9 cellular contexts compared by ENCODE assay signal in the genomic region with DNA sequence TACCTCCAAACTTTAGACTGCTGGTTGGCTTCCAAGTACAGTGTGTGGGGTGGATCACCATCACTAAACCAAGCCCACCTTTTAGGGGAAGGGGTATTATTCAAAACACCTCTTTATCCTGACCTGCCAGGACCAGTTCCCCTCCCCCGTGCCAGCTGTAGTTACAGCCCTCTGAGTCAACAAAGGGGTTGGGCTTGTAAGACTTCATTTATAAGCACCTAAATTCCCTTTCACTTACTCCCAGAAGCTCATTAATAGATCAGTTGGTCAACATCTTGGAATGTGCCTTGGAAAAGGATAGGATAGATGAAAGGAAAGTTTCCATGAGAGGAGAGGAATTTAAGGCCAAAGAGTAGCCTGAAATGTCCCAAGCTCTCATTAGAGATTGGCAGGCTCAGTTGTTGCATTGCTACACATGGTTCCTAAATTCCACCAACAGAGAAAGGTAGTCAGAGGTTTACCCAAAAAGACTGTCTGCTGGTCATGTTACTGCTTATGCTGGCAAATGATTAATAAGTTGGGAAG. TPM values are rescaled to one million over a fixed set of nuclear protein-coding genes. Genes with fewer than 3 reads are reported as not detected.
DNase-seq lines count a peak whose midpoint lies in the region; ATAC-seq, FAIRE-seq and TF ChIP-seq lines count a peak whose summit lies in the region.
"Had no signal": no experiment of that assay in that cellular context is flagged by ENCODE, and none has a peak within 500 bp of the region (broad histone marks: within the 10 kb centered on the region; RNA-seq: fewer than 3 reads in every experiment).

No MANE protein-coding gene starts in this region.

- peak overlapping the region; percentile 75 for H3K27ac Mint-ChIP-seq in HFFc6
- peak overlapping the region; percentile 94 for H3K27ac Mint-ChIP-seq in activated naive CD8-positive, alpha-beta T cell
- no peak overlapping the region for H3K27ac Mint-ChIP-seq in T-cell

- no peaks in the 10 kb centered on the region for H3K9me3 ChIP-seq in lung (ENCODE audit: control insufficient read depth in 2 of 2, insufficient read depth in 1 of 2, low read length in 1 of 2)

- POLR2A ChIA-PET in T-cell (lab: Charles Lee) = interaction anchor here (0.6 to 1.0 kb wide), 3 partner anchors 10 to 409 kb away, joined by 3 read pairs; no protein-coding TSS in a partner anchor

- H3K4me3 ChIP-seq in AG10803 (ENCODE audit: low read length) (no peak overlapping the region), lung (no peak overlapping the region)
- H3K4me3 ChIP-seq: skin epidermis had no signal

- no peaks in the 10 kb centered on the region for H3K36me3 ChIP-seq in lung (ENCODE audit: control insufficient read depth in 2 of 2, insufficient read depth in 2 of 2, low read length in 2 of 2)

- H3K27me3 Mint-ChIP-seq in HFFc6 (ENCODE audit: insufficient read depth) (peaks cover 3% of the 10 kb centered on the region; the same call in 1 of the 2 replicates), T-cell (no peaks in the 10 kb centered on the region)
- no peaks in the 10 kb centered on the region for H3K27me3 Mint-ChIP-seq in activated naive CD8-positive, alpha-beta T cell

- DNase-seq in AG10803 (ENCODE audit: low read depth) (peak; percentile 94), HFFc6 (peak; percentile 92), lung (ENCODE audit: low spot score) (no peak), pons (ENCODE audit: low spot score) (no peak), DMS114 treated with DMSO at 0.1 percent for 48 hours (lab: John Stamatoyannopoulos, UW; ENCODE audit: unreplicated experiment) (no peak), GM19239 (ENCODE audit: insufficient read length, low spot score) (no peak), T-cell (no peak)

- TF ChIP-seq CTCF in AG10803 (conservative IDR thresholded peaks at IDR 0.05; ENCODE audit: low read length) (no peak), HFFc6 (IDR thresholded peaks at IDR 0.05) (no peak), lung (IDR thresholded peaks at IDR 0.05; ENCODE audit: control extremely low read depth, extremely low read depth) (no peak)

- H3K4me1 Mint-ChIP-seq in HFFc6 (ENCODE audit: low read depth) (peaks cover 55% of the 10 kb centered on the region), T-cell (peaks cover 33 to 41% (median 37%) of the 10 kb centered on the region in 3 donors)
- H3K4me1 Mint-ChIP-seq in activated naive CD8-positive, alpha-beta T cell (ENCODE audit: low read depth) = peaks cover 57% of the 10 kb centered on the region

- CTCF ChIA-PET in T-cell (lab: Charles Lee) = interaction anchor here (0.9 to 1.6 kb wide), 3 partner anchors 13 to 60 kb away, joined by 3 to 4 read pairs (median 4); no protein-coding TSS in a partner anchor

- H3K4me1 ChIP-seq in lung (ENCODE audit: control insufficient read depth in 2 of 2, insufficient read depth in 2 of 2, low read length in 2 of 2) = peaks cover 3 to 6% of the 10 kb centered on the region in 2 donors

- WGBS in lung, 2 donors = 43 to 48% methylated on average over 1 of the region's 1 CpG

- H3K27me3 ChIP-seq in lung (ENCODE audit: control insufficient read depth, insufficient read depth) = no peaks in the 10 kb centered on the region

- H3K4me3 Mint-ChIP-seq in HFFc6 = peak overlapping the region; percentile 62
- peak overlapping the region; percentile 79 for H3K4me3 Mint-ChIP-seq in activated naive CD8-positive, alpha-beta T cell
- no peak overlapping the region for H3K4me3 Mint-ChIP-seq in T-cell

- H3K9me3 Mint-ChIP-seq in HFFc6 (no peaks in the 10 kb centered on the region), T-cell (no peaks in the 10 kb centered on the region)
- H3K9me3 Mint-ChIP-seq in activated naive CD8-positive, alpha-beta T cell (ENCODE audit: low read depth) = no peaks in the 10 kb centered on the region

- ATAC-seq in lung (ENCODE audit: insufficient read depth, low FRiP score) (peak; percentile 63), T-cell (replicated peaks in 1 of 4) (no peak)

- H3K27ac ChIP-seq in lung (ENCODE audit: low read depth in 1 of 2, low read length in 1 of 2) = no peak overlapping the region

- no peaks in the 10 kb centered on the region; the same call in 1 of the 2 replicates for H3K36me3 Mint-ChIP-seq in HFFc6 (ENCODE audit: low read depth)
- H3K36me3 Mint-ChIP-seq in activated naive CD8-positive, alpha-beta T cell = no peaks in the 10 kb centered on the region
- no peaks in the 10 kb centered on the region for H3K36me3 Mint-ChIP-seq in T-cell

- FAIRE-seq in GM19239 (lab: Jason Lieb, UNC) = no peak

RNA-seq across cellular contexts. Expression of a gene that starts 59.2 kb away (rescaled TPM):
- total RNA-seq in HFFc6 (2021; fragmentation: NEBNext Ultra II Directional; extraction: Animal tissue kit (Norgen Biotek cat#: 25700)) = 10 to 100 TPM in 1 of 6 experiments, 1 to 10 TPM in 5; 4.5 to 17.2 (median 7.8) TPM
- 10 to 100 TPM; 79.8 to 95.1 TPM for total RNA-seq in lung
- 100 to 1,000 TPM in 1 of 2 donors, 10 to 100 TPM in 1; 13.4 to 396 TPM for polyA plus RNA-seq in lung
- 1,000 to 10,000 TPM in 2 of 5 donors, 100 to 1,000 TPM in 3; 109 to 2,994 (median 145) TPM for total RNA-seq in T-cell

Comparison
In these comparisons a context has a peak if more than half of its experiments do, and no peak if none do; other contexts are left out.
1. DNase-seq: peak in AG10803 (single experiment) and HFFc6 (single experiment); none in lung (single experiment), pons (single experiment), DMS114 treated with DMSO at 0.1 percent for 48 hours (single experiment), GM19239 (single experiment) and T-cell (0 of 34).
2. H3K27ac Mint-ChIP-seq: peak in HFFc6 (single experiment) and activated naive CD8-positive, alpha-beta T cell (single experiment); none in T-cell (0 of 2).
3. H3K4me3 Mint-ChIP-seq: peak in HFFc6 (single experiment) and activated naive CD8-positive, alpha-beta T cell (single experiment); none in T-cell (0 of 3).
4. RNA of a gene that starts 59.2 kb away (total RNA-seq): 109 to 2,994 TPM in T-cell and 79.8 to 95.1 TPM in lung; 4.5 to 17.2 TPM in HFFc6; every median in the first group is over 4 times any median in the second.